Comparison of ENCODE assay signal across 14 cellular contexts in the genomic region with DNA sequence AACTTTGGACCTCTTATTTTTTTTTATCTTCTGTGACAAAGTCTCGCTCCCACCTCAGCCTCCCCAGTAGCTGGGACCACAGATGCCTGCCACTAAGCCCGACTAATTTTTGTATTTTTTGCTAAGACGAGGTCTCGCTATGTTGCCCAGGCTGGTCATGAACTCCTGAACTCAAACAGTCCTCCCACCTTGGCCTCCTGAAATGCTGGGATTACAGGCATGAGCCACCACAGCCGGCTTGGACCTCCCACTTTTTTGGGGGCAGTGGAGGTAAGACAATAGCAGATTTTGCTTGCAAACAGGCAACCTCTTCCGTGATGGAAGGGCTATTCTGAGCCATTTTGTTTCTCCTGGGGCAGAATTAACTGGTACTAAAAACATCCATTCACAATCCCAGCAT. TPM values are rescaled to one million over a fixed set of nuclear protein-coding genes. Genes with fewer than 3 reads are reported as not detected.
DNase-seq lines count a peak whose midpoint lies in the region; ATAC-seq, FAIRE-seq and TF ChIP-seq lines count a peak whose summit lies in the region.
"Had no signal": no experiment of that assay in that cellular context is flagged by ENCODE, and none has a peak within 500 bp of the region (broad histone marks: within the 10 kb centered on the region; RNA-seq: fewer than 3 reads in every experiment).

No MANE protein-coding gene starts in this region.

- no peaks in the 10 kb centered on the region for H3F3A ChIP-seq in GM23338 (replicated peaks; ENCODE audit: low read depth)

- H3K9me2 ChIP-seq in GM23338 (ENCODE audit: insufficient read depth), result no peaks in the 10 kb centered on the region

- 0 out of 2 replicates have a peak overlapping the region, but pooled peaks have one; percentile 93 for H3K4me2 ChIP-seq in GM23338
- H3K4me2 ChIP-seq in astrocyte (ENCODE audit: low read length), result no peak overlapping the region

- peaks cover 21% of the 10 kb centered on the region for H3K4me1 ChIP-seq in CD4-positive, CD25-positive, alpha-beta regulatory T cell (ENCODE audit: control insufficient read depth, insufficient read depth, low read length, poor library complexity, severe bottlenecking)
- H3K4me1 ChIP-seq in GM23338 (ENCODE audit: insufficient read depth) (peaks cover 3% of the 10 kb centered on the region), astrocyte (ENCODE audit: insufficient read depth, low read length) (peaks cover 8% of the 10 kb centered on the region)
- H3K4me1 ChIP-seq: BE2C had no signal

- H3K27ac ChIP-seq in CD4-positive, CD25-positive, alpha-beta regulatory T cell (ENCODE audit: insufficient read depth, low read length, poor library complexity, severe bottlenecking), result no peak overlapping the region
- H3K27ac ChIP-seq in GM23338 (ENCODE audit: low read depth) (no peak overlapping the region), astrocyte (ENCODE audit: low read depth, low read length) (no peak overlapping the region)

- no peak overlapping the region for H2AFZ ChIP-seq in GM23338
- no peak overlapping the region for H2AFZ ChIP-seq in astrocyte (ENCODE audit: low read depth, low read length)

- no peak overlapping the region for H3K9ac ChIP-seq in astrocyte (ENCODE audit: low read length)

- no peak for FAIRE-seq in astrocyte (lab: Jason Lieb, UNC)

- no peak for ATAC-seq in CD4-positive, CD25-positive, alpha-beta regulatory T cell (ENCODE audit: low read depth in 2 of 2)
- ATAC-seq in GM23338, result no peak
- ATAC-seq in GM18870 (IDR thresholded peaks at IDR 0.05; ENCODE audit: unreplicated experiment), result no peak
- ATAC-seq in HG03175 (IDR thresholded peaks at IDR 0.05; ENCODE audit: unreplicated experiment), result no peak
- ATAC-seq: left colon, Right ventricle myocardium inferior had no signal

- peaks cover 6 to 29% (median 18%) of the 10 kb centered on the region in 4 donors for H3K4me1 Mint-ChIP-seq in CD4-positive, CD25-positive, alpha-beta regulatory T cell
- peaks cover 11% of the 10 kb centered on the region; the same call in 2 of the 3 replicates for H3K4me1 Mint-ChIP-seq in GM23338
- no peaks in the 10 kb centered on the region for H3K4me1 Mint-ChIP-seq in astrocyte (ENCODE audit: low read depth, unreplicated experiment)
- H3K4me1 Mint-ChIP-seq in nephron, result peaks cover 4% of the 10 kb centered on the region

- peaks cover 8% of the 10 kb centered on the region; the same call in 1 of the 2 replicates for H4K20me1 ChIP-seq in GM23338 (replicated peaks; ENCODE audit: insufficient read depth)
- H4K20me1 ChIP-seq in astrocyte (ENCODE audit: insufficient read depth, low read length), result peaks cover 22% of the 10 kb centered on the region

- no peaks in the 10 kb centered on the region for H3K9me3 Mint-ChIP-seq in CD4-positive, CD25-positive, alpha-beta regulatory T cell
- no peaks in the 10 kb centered on the region for H3K9me3 Mint-ChIP-seq in GM23338
- H3K9me3 Mint-ChIP-seq in astrocyte (ENCODE audit: unreplicated experiment), result no peaks in the 10 kb centered on the region
- H3K9me3 Mint-ChIP-seq in nephron, result no peaks in the 10 kb centered on the region

- H3K27me3 ChIP-seq in CD4-positive, CD25-positive, alpha-beta regulatory T cell (ENCODE audit: control insufficient read depth, insufficient read depth, low read length), result no peaks in the 10 kb centered on the region
- no peaks in the 10 kb centered on the region for H3K27me3 ChIP-seq in GM23338 (ENCODE audit: insufficient read depth)
- H3K27me3 ChIP-seq in astrocyte (ENCODE audit: insufficient read depth, low read length), result no peaks in the 10 kb centered on the region
- H3K27me3 ChIP-seq: BE2C had no signal

- H3K4me3 ChIP-seq in CD4-positive, CD25-positive, alpha-beta regulatory T cell (ENCODE audit: low read depth, low read length), result no peak overlapping the region
- H3K4me3 ChIP-seq in GM23338, result no peak overlapping the region
- H3K4me3 ChIP-seq in astrocyte (ENCODE audit: insufficient read depth, low read depth, low read length), result no peak overlapping the region

- TF ChIP-seq CTCF in GM23338 (conservative IDR thresholded peaks at IDR 0.05; ENCODE audit: low read depth in 2 of 2) (no peak), astrocyte (IDR thresholded peaks at IDR 0.05; ENCODE audit: insufficient read depth, low read depth, low read length) (no peak), nephron (IDR thresholded peaks at IDR 0.05; ENCODE audit: unreplicated experiment in 3 of 3) (no peak)

- peaks cover 8% of the 10 kb centered on the region for H3K36me3 ChIP-seq in CD4-positive, CD25-positive, alpha-beta regulatory T cell (ENCODE audit: control insufficient read depth, insufficient read depth, low read length)
- peaks cover 9% of the 10 kb centered on the region for H3K36me3 ChIP-seq in GM23338 (ENCODE audit: insufficient read depth)
- peaks cover 8% of the 10 kb centered on the region for H3K36me3 ChIP-seq in astrocyte (ENCODE audit: insufficient read depth, low read length)

- no peak for TF ChIP-seq POLR2A in erythroblast (IDR thresholded peaks at IDR 0.05; ENCODE audit: low read length)

- H3K9me3 ChIP-seq in CD4-positive, CD25-positive, alpha-beta regulatory T cell (ENCODE audit: control insufficient read depth in 2 of 2, low read length in 2 of 2), result no peaks in the 10 kb centered on the region
- H3K9me3 ChIP-seq in astrocyte (ENCODE audit: insufficient read depth, low read depth, low read length), result no peaks in the 10 kb centered on the region
- H3K9me3 ChIP-seq: BE2C had no signal

- H3K79me2 ChIP-seq in GM23338 (replicated peaks; ENCODE audit: insufficient read depth), result peaks cover 23% of the 10 kb centered on the region
- peaks cover 36% of the 10 kb centered on the region for H3K79me2 ChIP-seq in astrocyte (ENCODE audit: insufficient read depth, low read length)

- peaks cover 27% of the 10 kb centered on the region for H3K27me3 Mint-ChIP-seq in CD4-positive, CD25-positive, alpha-beta regulatory T cell
- H3K27me3 Mint-ChIP-seq in GM23338 (ENCODE audit: insufficient read depth, low read depth, poor library complexity) (peaks cover 5% of the 10 kb centered on the region), astrocyte (ENCODE audit: low read depth, unreplicated experiment) (no peaks in the 10 kb centered on the region), nephron (ENCODE audit: low read depth) (peaks cover 9% of the 10 kb centered on the region)

- peak overlapping the region in 1 of 3 donors; percentile 56 for H3K27ac Mint-ChIP-seq in CD4-positive, CD25-positive, alpha-beta regulatory T cell
- H3K27ac Mint-ChIP-seq in GM23338 (no peak overlapping the region), astrocyte (ENCODE audit: unreplicated experiment) (no peak overlapping the region), nephron (peak overlapping the region; percentile 55 to 85 (median 64))

- H3K4me3 Mint-ChIP-seq in CD4-positive, CD25-positive, alpha-beta regulatory T cell, result peak overlapping the region; percentile 71 to 83 (median 78)
- H3K4me3 Mint-ChIP-seq in GM23338, result peak overlapping the region; percentile 58
- H3K4me3 Mint-ChIP-seq in astrocyte (ENCODE audit: unreplicated experiment), result peak overlapping the region; percentile 76
- H3K4me3 Mint-ChIP-seq in nephron, result peak overlapping the region; percentile 76 to 86 (median 80)

- H3K36me3 Mint-ChIP-seq in CD4-positive, CD25-positive, alpha-beta regulatory T cell, result peaks cover 7% of the 10 kb centered on the region
- peaks cover 16% of the 10 kb centered on the region for H3K36me3 Mint-ChIP-seq in GM23338 (ENCODE audit: low read depth)
- H3K36me3 Mint-ChIP-seq in astrocyte (ENCODE audit: low read depth, unreplicated experiment), result no peaks in the 10 kb centered on the region
- peaks cover 12% of the 10 kb centered on the region for H3K36me3 Mint-ChIP-seq in nephron (ENCODE audit: low read depth)

- DNase-seq in CD4-positive, CD25-positive, alpha-beta regulatory T cell, result no peak
- DNase-seq in GM23338 (ENCODE audit: low spot score) (no peak), astrocyte (ENCODE audit: low read depth) (no peak), OCI-M2 (lab: John Stamatoyannopoulos, UW; ENCODE audit: unreplicated experiment) (no peak), erythroblast (lab: John Stamatoyannopoulos, UW) (no peak)
- DNase-seq: activated CD4-positive, alpha-beta T cell treated with anti-CD3 and anti-CD28 coated beads, Interleukin-2, amount 50 U/mL, for 1 hour; BE2C; DMS79 had no signal

TF ChIP-seq in GM23338, 12 proteins besides CTCF, POLR2A, EP300 and RAD21 (continues in another document):
- no peak for TF ChIP-seq JUNB (IDR thresholded peaks at IDR 0.05; ENCODE audit: unreplicated experiment)
- no peak for TF ChIP-seq NANOG (IDR thresholded peaks at IDR 0.05; ENCODE audit: borderline replicate concordance)

RNA-seq across cellular contexts. Expression of a gene that starts 1.2 kb away (rescaled TPM):
- total RNA-seq in CD4-positive, CD25-positive, alpha-beta regulatory T cell, result 66.5 TPM
- polyA plus RNA-seq in CD4-positive, CD25-positive, alpha-beta regulatory T cell, result 1 to 10 TPM; 2.9 to 4.1 (median 3.8) TPM
- total RNA-seq in GM23338 (2014; rRNA removed; shearing (Covaris generic)), result 49.8 and 58.7 TPM in 2 replicates
- polyA plus RNA-seq in GM23338 (2016; fragmentation: Nextera tagmentation; extraction: Ambion mirVana), result 14.9 and 16.1 TPM in 2 replicates
- 33.4 and 33.5 TPM in 2 replicates for total RNA-seq in astrocyte

RNA-seq across cellular contexts. Expression of a gene that starts 7.3 kb away (rescaled TPM):
- total RNA-seq in CD4-positive, CD25-positive, alpha-beta regulatory T cell, result not detected
- polyA plus RNA-seq in CD4-positive, CD25-positive, alpha-beta regulatory T cell, result not detected
- 1.5 and 4.2 TPM in 2 replicates for total RNA-seq in GM23338 (2014; rRNA removed; shearing (Covaris generic))
- polyA plus RNA-seq in GM23338 (2016; fragmentation: Nextera tagmentation; extraction: Ambion mirVana), result 2.0 TPM in 2 replicates
- 8.9 and 12.4 TPM in 2 replicates for total RNA-seq in astrocyte
- total RNA-seq: Right ventricle myocardium inferior, subcutaneous adipose tissue had no signal

Comparison
In these comparisons a context has a peak if more than half of its experiments do, and no peak if none do; other contexts are left out.
1. H3K27ac Mint-ChIP-seq: peak in nephron (3 of 3); none in GM23338 (single experiment) and astrocyte (single experiment).
2. Peak in every context shown above with its lines, with median percentiles within 50 percentile points of each other: H3K4me3 Mint-ChIP-seq.